8 cellular contexts compared by ENCODE assay signal in the genomic region with DNA sequence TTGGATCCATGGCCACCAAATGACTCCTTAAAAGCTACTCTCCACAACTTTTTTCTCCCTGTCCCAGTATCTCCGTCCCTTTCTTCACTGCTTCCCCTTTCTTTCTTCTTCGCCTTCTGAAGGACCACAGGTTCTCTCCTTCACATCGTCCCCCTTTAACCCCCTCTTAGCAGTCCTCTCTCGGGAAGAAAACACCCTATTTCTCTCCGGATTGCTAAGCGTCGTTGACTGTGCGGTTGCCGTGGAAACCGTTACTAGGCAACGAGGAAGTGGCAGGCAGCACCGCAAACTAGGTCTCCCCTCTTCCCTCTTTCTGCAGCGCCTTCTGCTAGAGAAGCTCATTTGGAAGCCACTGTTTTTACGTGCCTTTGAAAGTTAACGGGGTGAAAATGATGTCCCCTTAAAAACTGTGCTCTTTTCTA. TPM values are rescaled to one million over a fixed set of nuclear protein-coding genes. Genes with fewer than 3 reads are reported as not detected.
A peak's percentile ranks its signal among the peaks of the same experiment; 100 is the strongest.
DNase-seq lines count a peak whose midpoint lies in the region; ATAC-seq and TF ChIP-seq lines count a peak whose summit lies in the region.

A gene with protein sequence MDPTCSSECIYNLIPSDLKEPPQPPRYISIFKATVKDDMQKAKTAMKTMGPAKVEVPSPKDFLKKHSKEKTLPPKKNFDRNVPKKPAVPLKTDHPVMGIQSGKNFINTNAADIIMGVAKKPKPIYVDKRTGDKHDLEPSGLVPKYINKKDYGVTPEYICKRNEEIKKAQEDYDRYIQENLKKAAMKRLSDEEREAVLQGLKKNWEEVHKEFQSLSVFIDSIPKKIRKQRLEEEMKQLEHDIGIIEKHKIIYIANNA (minus strand): TSS at position 232 of the 422 bp plus-strand sequence. CDS start 222 bp downstream, at position 10.

- H3K36me3 ChIP-seq in liver (ENCODE audit: control insufficient read depth in 4 of 4, insufficient read depth in 3 of 4, low read depth in 1 of 4, low read length in 3 of 4) = no peaks in the 10 kb centered on the region

- TF ChIP-seq CTCF in dorsolateral prefrontal cortex (IDR thresholded peaks at IDR 0.05 in 54 of 56, conservative IDR thresholded peaks at IDR 0.05 in 2 of 56; ENCODE audit: low read depth in 1 of 56, partially characterized antibody in 56 of 56) = peak in 1 of 56 donors; percentile 13
- no peak for TF ChIP-seq CTCF in liver (IDR thresholded peaks at IDR 0.05; ENCODE audit: low read depth, low read length, missing input control)

- under 1% methylated on average over 15 of the region's 15 CpGs for WGBS in liver

- intact Hi-C loops in dorsolateral prefrontal cortex (cut with DNase I) = loop anchor here (1.0 to 5.0 kb wide), 3 partner anchors 57 to 294 kb away; a partner anchor contains a TSS

- H3K4me3 ChIP-seq in dorsolateral prefrontal cortex = peak within 1 kb of the TSS; percentile 60 to 92 (median 81)
- peak within 1 kb of the TSS; percentile 39 to 89 (median 71) for H3K4me3 ChIP-seq in liver (ENCODE audit: low read depth in 1 of 3, low read length in 3 of 3)

- ATAC-seq in GM19455 (IDR thresholded peaks at IDR 0.05; ENCODE audit: unreplicated experiment) (peak; percentile 79), HG03571 (IDR thresholded peaks at IDR 0.05; ENCODE audit: unreplicated experiment) (peak; percentile 67)

- DNase-seq in C1 segment of cervical spinal cord (lab: John Stamatoyannopoulos, UW) = peak in 13 of 14 donors; percentile 23 to 96 (median 89)
- DNase-seq in NCI-H748 treated with DMSO at 0.1 percent for 48 hours (lab: John Stamatoyannopoulos, UW) = peak; percentile 90
- peak; percentile 92 to 93 for DNase-seq in activated CD4-positive, alpha-beta T cell treated with anti-CD3 and anti-CD28 coated beads, Interleukin-2, amount 50 U/mL, for 48 hours
- peak; percentile 73 to 93 (median 90) for DNase-seq in dorsolateral prefrontal cortex
- DNase-seq in stimulated activated CD4-positive, alpha-beta T cell treated with anti-CD3 and anti-CD28 coated beads, Interleukin-2, amount 100 ng/mL, for 48 hours = peak; percentile 92 to 93

- TF ChIP-seq RAD21 in liver (IDR thresholded peaks at IDR 0.05) = no peak

- H3K9me3 ChIP-seq in liver (ENCODE audit: control insufficient read depth in 4 of 4, low read length in 3 of 4) = no peaks in the 10 kb centered on the region

- no peaks in the 10 kb centered on the region for H3K27me3 ChIP-seq in dorsolateral prefrontal cortex
- no peaks in the 10 kb centered on the region for H3K27me3 ChIP-seq in liver (ENCODE audit: control insufficient read depth in 4 of 4, insufficient read depth in 4 of 4, low read length in 3 of 4)

- H3K27ac ChIP-seq in dorsolateral prefrontal cortex (peak within 1 kb of the TSS; percentile 63 to 98 (median 94)), liver (ENCODE audit: low read depth in 1 of 2, low read length in 2 of 2) (peak within 1 kb of the TSS; percentile 97 to 99)

- peaks cover 3 to 14% (median 13%) of the 10 kb centered on the region in 4 donors for H3K4me1 ChIP-seq in liver (ENCODE audit: control insufficient read depth in 4 of 4, insufficient read depth in 4 of 4, low read length in 3 of 4)

- peak within 1 kb of the TSS; percentile 91 to 99 for H3K9ac ChIP-seq in liver (ENCODE audit: low read depth in 1 of 2, low read length in 2 of 2)

TF ChIP-seq in liver, 16 proteins besides CTCF, POLR2A, EP300 and RAD21:
- TF ChIP-seq GABPA (IDR thresholded peaks at IDR 0.05 in 1 of 2, conservative IDR thresholded peaks at IDR 0.05 in 1 of 2) (no peak), JUND (IDR thresholded peaks at IDR 0.05) (peak; percentile 0 to 6), TAF1 (conservative IDR thresholded peaks at IDR 0.05) (no peak)
- TF ChIP-seq, protein P1, sequence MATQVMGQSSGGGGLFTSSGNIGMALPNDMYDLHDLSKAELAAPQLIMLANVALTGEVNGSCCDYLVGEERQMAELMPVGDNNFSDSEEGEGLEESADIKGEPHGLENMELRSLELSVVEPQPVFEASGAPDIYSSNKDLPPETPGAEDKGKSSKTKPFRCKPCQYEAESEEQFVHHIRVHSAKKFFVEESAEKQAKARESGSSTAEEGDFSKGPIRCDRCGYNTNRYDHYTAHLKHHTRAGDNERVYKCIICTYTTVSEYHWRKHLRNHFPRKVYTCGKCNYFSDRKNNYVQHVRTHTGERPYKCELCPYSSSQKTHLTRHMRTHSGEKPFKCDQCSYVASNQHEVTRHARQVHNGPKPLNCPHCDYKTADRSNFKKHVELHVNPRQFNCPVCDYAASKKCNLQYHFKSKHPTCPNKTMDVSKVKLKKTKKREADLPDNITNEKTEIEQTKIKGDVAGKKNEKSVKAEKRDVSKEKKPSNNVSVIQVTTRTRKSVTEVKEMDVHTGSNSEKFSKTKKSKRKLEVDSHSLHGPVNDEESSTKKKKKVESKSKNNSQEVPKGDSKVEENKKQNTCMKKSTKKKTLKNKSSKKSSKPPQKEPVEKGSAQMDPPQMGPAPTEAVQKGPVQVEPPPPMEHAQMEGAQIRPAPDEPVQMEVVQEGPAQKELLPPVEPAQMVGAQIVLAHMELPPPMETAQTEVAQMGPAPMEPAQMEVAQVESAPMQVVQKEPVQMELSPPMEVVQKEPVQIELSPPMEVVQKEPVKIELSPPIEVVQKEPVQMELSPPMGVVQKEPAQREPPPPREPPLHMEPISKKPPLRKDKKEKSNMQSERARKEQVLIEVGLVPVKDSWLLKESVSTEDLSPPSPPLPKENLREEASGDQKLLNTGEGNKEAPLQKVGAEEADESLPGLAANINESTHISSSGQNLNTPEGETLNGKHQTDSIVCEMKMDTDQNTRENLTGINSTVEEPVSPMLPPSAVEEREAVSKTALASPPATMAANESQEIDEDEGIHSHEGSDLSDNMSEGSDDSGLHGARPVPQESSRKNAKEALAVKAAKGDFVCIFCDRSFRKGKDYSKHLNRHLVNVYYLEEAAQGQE (IDR thresholded peaks at IDR 0.05) = no peak
- TF ChIP-seq, protein P2, sequence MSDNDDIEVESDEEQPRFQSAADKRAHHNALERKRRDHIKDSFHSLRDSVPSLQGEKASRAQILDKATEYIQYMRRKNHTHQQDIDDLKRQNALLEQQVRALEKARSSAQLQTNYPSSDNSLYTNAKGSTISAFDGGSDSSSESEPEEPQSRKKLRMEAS (IDR thresholded peaks at IDR 0.05) = no peak

RNA-seq across cellular contexts. Expression of the gene that starts here (rescaled TPM):
- total RNA-seq in dorsolateral prefrontal cortex = 10 to 100 TPM in 13 of 120 experiments, 1 to 10 TPM in 107; 2.2 to 13.6 (median 6.8) TPM
- total RNA-seq in liver = under 1 TPM; 0.08 to 0.14 TPM
- polyA plus RNA-seq in liver = under 1 TPM; 0.13 to 0.15 TPM

Comparison
In these comparisons a context has a peak if more than half of its experiments do, and no peak if none do; other contexts are left out.
1. Peak in every context shown above with its lines: DNase-seq, ATAC-seq, H3K4me3 ChIP-seq and H3K27ac ChIP-seq.